23 cellular contexts compared by ENCODE assay signal in the genomic region with DNA sequence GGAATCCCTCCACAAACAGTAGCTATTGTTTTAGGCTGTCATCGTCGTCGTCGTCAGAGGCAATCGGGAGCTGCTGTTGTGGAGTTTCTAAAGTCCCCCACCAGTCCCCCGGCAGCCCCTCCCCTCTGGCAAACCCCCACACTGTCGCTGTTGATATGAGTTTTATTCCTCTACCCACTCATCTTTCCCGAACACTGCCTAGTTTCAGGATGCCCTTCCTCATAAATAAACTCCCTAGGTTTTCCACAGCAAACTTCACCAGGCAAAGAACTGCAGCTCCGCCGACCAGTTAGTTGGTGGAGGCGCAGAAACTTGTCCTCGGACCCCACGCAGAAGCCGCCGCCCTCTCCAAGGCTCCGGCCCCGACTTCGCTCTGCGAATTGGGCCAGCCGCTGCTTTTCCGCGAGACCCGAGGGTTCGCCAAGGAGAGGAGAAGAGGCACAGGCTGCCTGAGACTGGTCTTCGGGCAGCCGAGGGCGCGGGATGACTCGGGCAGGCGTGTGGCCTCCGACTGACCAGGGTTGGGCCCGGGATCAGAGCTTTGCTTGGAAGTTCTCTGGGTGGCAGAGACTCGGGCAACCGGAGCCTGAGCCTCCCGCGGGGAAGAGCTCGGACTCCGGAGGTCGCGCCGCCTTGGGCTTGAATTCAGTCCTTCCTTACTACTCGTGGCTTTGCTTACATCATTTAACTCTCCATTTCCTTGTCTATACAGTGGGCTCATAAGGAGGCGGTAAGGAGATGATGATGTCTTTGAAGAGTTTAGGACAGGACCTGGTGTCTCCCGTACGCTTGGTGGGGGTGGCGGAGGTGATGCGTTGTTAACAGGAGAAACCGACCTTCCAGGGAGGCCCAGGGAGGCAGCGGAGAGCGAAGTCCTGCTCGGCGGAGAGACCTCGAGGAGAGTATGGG. TPM values are rescaled to one million over a fixed set of nuclear protein-coding genes. Genes with fewer than 3 reads are reported as not detected.
DNase-seq lines count a peak whose midpoint lies in the region; ATAC-seq, FAIRE-seq and TF ChIP-seq lines count a peak whose summit lies in the region.
"Had no signal": no experiment of that assay in that cellular context is flagged by ENCODE, and none has a peak within 500 bp of the region (broad histone marks: within the 10 kb centered on the region; RNA-seq: fewer than 3 reads in every experiment).

No MANE protein-coding gene starts in this region.

- no peaks in the 10 kb centered on the region for H3K9me3 Mint-ChIP-seq in T-helper 2 cell treated with Interferon-gamma antibody and Interleukin-4, amounts not matched to agents 5 μg/mL and 100 μg/mL, for 36 hours
- peaks cover 9% of the 10 kb centered on the region for H3K9me3 Mint-ChIP-seq in glutamatergic neuron (ENCODE audit: unreplicated experiment)

- H3K4me3 Mint-ChIP-seq in T-helper 2 cell treated with Interferon-gamma antibody and Interleukin-4, amounts not matched to agents 5 μg/mL and 100 μg/mL, for 36 hours: no peak overlapping the region
- no peak overlapping the region for H3K4me3 Mint-ChIP-seq in glutamatergic neuron (ENCODE audit: unreplicated experiment)

- DNase-seq in T-helper 2 cell treated with Interferon-gamma antibody and Interleukin-4, amounts not matched to agents 5 μg/mL and 100 μg/mL, for 36 hours (ENCODE audit: low spot score): no peak
- DNase-seq in T-helper 2 cell (no peak), H7 (peak; percentile 69), glutamatergic neuron (peak; percentile 21), pancreas (peak in 1 of 6 donors; percentile 58), SHP77 treated with DMSO at 0.1 percent for 48 hours (lab: John Stamatoyannopoulos, UW) (no peak), Karpas-422 (no peak), D721Med (ENCODE audit: insufficient read length, low spot score) (no peak)
- DNase-seq: 8988T, colonic mucosa, gastrocnemius medialis, left ventricle myocardium inferior, MM.1S, mucosa of descending colon, NCI-H187, NCI-H446 treated with DMSO at 0.1 percent for 48 hours, spleen, trophoblast cell had no signal

- no peaks in the 10 kb centered on the region for H3K79me2 ChIP-seq in Karpas-422 (ENCODE audit: low read length)

- H2AFZ ChIP-seq in Karpas-422 (ENCODE audit: low read length): no peak overlapping the region

- no peaks in the 10 kb centered on the region for H3K4me1 Mint-ChIP-seq in T-helper 2 cell treated with Interferon-gamma antibody and Interleukin-4, amounts not matched to agents 5 μg/mL and 100 μg/mL, for 36 hours (ENCODE audit: low read depth)
- H3K4me1 Mint-ChIP-seq in glutamatergic neuron (ENCODE audit: low read depth, unreplicated experiment): peaks cover 2% of the 10 kb centered on the region

- H3K27me3 ChIP-seq in H7 (ENCODE audit: control insufficient read depth, insufficient read depth, low read length) (peaks cover 95% of the 10 kb centered on the region), pancreas (no peaks in the 10 kb centered on the region), Karpas-422 (ENCODE audit: low read length) (no peaks in the 10 kb centered on the region)

- no peaks in the 10 kb centered on the region for H3K9me3 ChIP-seq in pancreas
- no peaks in the 10 kb centered on the region for H3K9me3 ChIP-seq in Karpas-422 (ENCODE audit: low read length)
- H3K9me3 ChIP-seq: colonic mucosa, gastrocnemius medialis, left ventricle myocardium inferior, mucosa of descending colon had no signal

- no peaks in the 10 kb centered on the region for H4K20me1 ChIP-seq in Karpas-422 (ENCODE audit: insufficient read depth, low read depth, low read length)

- H3K36me3 Mint-ChIP-seq in T-helper 2 cell treated with Interferon-gamma antibody and Interleukin-4, amounts not matched to agents 5 μg/mL and 100 μg/mL, for 36 hours (ENCODE audit: low read depth): peaks cover 1% of the 10 kb centered on the region
- H3K36me3 Mint-ChIP-seq in glutamatergic neuron (ENCODE audit: unreplicated experiment): no peaks in the 10 kb centered on the region

- H3K4me2 ChIP-seq in Karpas-422 (ENCODE audit: low read depth, low read length, poor library complexity, severe bottlenecking): no peak overlapping the region

- intact Hi-C loops in pancreas (cut with DNase I): no loop called here

- H3K4me3 ChIP-seq in H7 (ENCODE audit: insufficient read depth, low read depth, low read length) (no peak overlapping the region), pancreas (peak overlapping the region in 2 of 4 donors; percentile 16 to 22), Karpas-422 (ENCODE audit: low read length) (no peak overlapping the region)
- H3K4me3 ChIP-seq: colonic mucosa, gastrocnemius medialis, left ventricle myocardium inferior, mucosa of descending colon had no signal

- no peak for TF ChIP-seq CTCF in glutamatergic neuron (IDR thresholded peaks at IDR 0.05; ENCODE audit: partially characterized antibody, unreplicated experiment)
- no peak for TF ChIP-seq CTCF in pancreas (IDR thresholded peaks at IDR 0.05)
- TF ChIP-seq CTCF in D721Med (IDR thresholded peaks at IDR 0.05; ENCODE audit: insufficient read depth, missing control alignments): no peak

- ATAC-seq in pancreas: peak; percentile 10 to 24 (median 18)
- ATAC-seq: gastrocnemius medialis had no signal

- no peak overlapping the region for H3K9ac ChIP-seq in Karpas-422 (ENCODE audit: low read length)

- no peaks in the 10 kb centered on the region for H3K4me1 ChIP-seq in pancreas
- no peaks in the 10 kb centered on the region for H3K4me1 ChIP-seq in Karpas-422 (ENCODE audit: low read length)
- H3K4me1 ChIP-seq: colonic mucosa, gastrocnemius medialis had no signal

- H3K27ac Mint-ChIP-seq in T-helper 2 cell treated with Interferon-gamma antibody and Interleukin-4, amounts not matched to agents 5 μg/mL and 100 μg/mL, for 36 hours: peak overlapping the region; percentile 22
- no peak overlapping the region for H3K27ac Mint-ChIP-seq in glutamatergic neuron (ENCODE audit: unreplicated experiment)

- H3K27ac ChIP-seq in pancreas (peak overlapping the region; percentile 56 to 75 (median 61)), Karpas-422 (ENCODE audit: low read length) (no peak overlapping the region)
- H3K27ac ChIP-seq: colonic mucosa, gastrocnemius medialis, left ventricle myocardium inferior, RWPE1, spleen had no signal

- FAIRE-seq in pancreas (lab: Jason Lieb, UNC) (no peak), D721Med (lab: Jason Lieb, UNC) (no peak)

- 50 to 54% methylated on average over 53 of the region's 53 CpGs for WGBS in pancreas, 2 donors

- no peaks in the 10 kb centered on the region for H3K36me3 ChIP-seq in H7 (replicated peaks; ENCODE audit: control insufficient read depth, insufficient read depth, low read length)
- H3K36me3 ChIP-seq in pancreas: peaks cover 0 to 4% (median 0%) of the 10 kb centered on the region in 3 donors
- H3K36me3 ChIP-seq in Karpas-422 (ENCODE audit: insufficient read depth, low read length): no peaks in the 10 kb centered on the region
- H3K36me3 ChIP-seq: colonic mucosa, gastrocnemius medialis, left ventricle myocardium inferior, spleen had no signal

- no peaks in the 10 kb centered on the region for H3K9me2 ChIP-seq in Karpas-422 (replicated peaks; ENCODE audit: insufficient read depth, low read length)

- H3K27me3 Mint-ChIP-seq in T-helper 2 cell treated with Interferon-gamma antibody and Interleukin-4, amounts not matched to agents 5 μg/mL and 100 μg/mL, for 36 hours (ENCODE audit: low read depth): peaks cover 89% of the 10 kb centered on the region
- peaks cover 45% of the 10 kb centered on the region for H3K27me3 Mint-ChIP-seq in glutamatergic neuron (ENCODE audit: unreplicated experiment)

RNA-seq across cellular contexts. Expression of gene PDX1, which starts 7.9 kb away (rescaled TPM):
- not detected in 2 replicates for total RNA-seq in H7 (2014; rRNA removed; shearing (Covaris generic))
- total RNA-seq in glutamatergic neuron (ENCODE audit: unreplicated experiment) (not detected), pancreas (10 to 100 TPM in 5 of 6 donors, 1 to 10 TPM in 1; 8.0 to 17.1 (median 12.3) TPM)
- polyA plus RNA-seq in pancreas: 10 to 100 TPM; 15.7 to 26.1 TPM
- not detected in 2 replicates for total RNA-seq in Karpas-422 (2014; rRNA removed; shearing (Covaris generic); ENCODE audit: low replicate concordance)
- total RNA-seq: activated CD8-positive, alpha-beta memory T cell treated with anti-CD3 and anti-CD28 coated beads for 36 hours; epithelial cell of proximal tubule; gastrocnemius medialis; left ventricle myocardium inferior; posterior vena cava; spleen had no signal
- polyA plus RNA-seq: BJ, spleen had no signal

RNA-seq across cellular contexts. Expression of gene CDX2, which starts 41.4 kb away (rescaled TPM):
- total RNA-seq in H7 (2014; rRNA removed; shearing (Covaris generic)): 0.04 TPM in 1 of 2 replicates, not detected in the other
- total RNA-seq in glutamatergic neuron (ENCODE audit: unreplicated experiment) (1.1 TPM), pancreas (1 to 10 TPM; 2.8 to 6.0 (median 4.8) TPM)
- polyA plus RNA-seq in pancreas: 1 to 10 TPM; 3.5 to 6.9 TPM
- total RNA-seq in Karpas-422 (2014; rRNA removed; shearing (Covaris generic); ENCODE audit: low replicate concordance): not detected in 2 replicates
- total RNA-seq: activated CD8-positive, alpha-beta memory T cell treated with anti-CD3 and anti-CD28 coated beads for 36 hours; epithelial cell of proximal tubule; left ventricle myocardium inferior; posterior vena cava; spleen had no signal
- polyA plus RNA-seq: BJ had no signal

Comparison
In these comparisons a context has a peak if more than half of its experiments do, and no peak if none do; other contexts are left out.
1. DNase-seq: peak in H7 (single experiment) and glutamatergic neuron (single experiment); none in T-helper 2 cell treated with Interferon-gamma antibody and Interleukin-4, amounts not matched to agents 5 μg/mL and 100 μg/mL, for 36 hours (single experiment), T-helper 2 cell (0 of 5), SHP77 treated with DMSO at 0.1 percent for 48 hours (single experiment), Karpas-422 (single experiment) and D721Med (single experiment).